18 cellular contexts compared by ENCODE assay signal in the genomic region with DNA sequence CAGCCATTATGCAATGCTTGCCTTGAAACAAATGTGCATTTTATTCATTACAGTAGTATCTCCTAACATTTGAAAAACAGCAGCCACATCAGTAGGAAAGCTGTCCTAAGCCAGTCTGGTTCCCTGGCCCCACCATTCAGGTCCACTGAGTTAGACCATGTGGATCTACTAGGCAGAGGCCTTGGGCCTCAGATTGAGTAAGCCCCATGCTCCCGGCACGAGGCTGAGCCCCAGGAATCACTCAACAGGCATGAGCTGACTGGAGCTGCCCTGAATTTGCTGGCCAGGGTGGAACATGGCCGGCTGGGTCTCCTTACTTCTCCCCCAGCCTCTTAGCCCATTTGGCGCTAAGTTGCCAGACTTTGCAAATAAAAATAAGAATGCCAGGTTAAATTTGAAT.
"Had no signal": no experiment of that assay in that cellular context is flagged by ENCODE, and none has a peak within 500 bp of the region (broad histone marks: within the 10 kb centered on the region; RNA-seq: fewer than 3 reads in every experiment).

No MANE protein-coding gene starts in this region.

- H3K27me3 Mint-ChIP-seq: activated CD4-positive, alpha-beta T cell treated with anti-CD3 and anti-CD28 coated beads for 36 hours; activated CD8-positive, alpha-beta T cell treated with anti-CD3 and anti-CD28 coated beads for 36 hours; naive B cell had no signal

- ATAC-seq: activated CD4-positive, alpha-beta T cell treated with anti-CD3 and anti-CD28 coated beads for 36 hours; activated CD8-positive, alpha-beta T cell treated with anti-CD3 and anti-CD28 coated beads for 36 hours; activated T-cell treated with anti-CD3 and anti-CD28 coated beads, Interleukin-2, amount 50 U/mL, for 4 hours; left lobe of liver; pancreas; stimulated activated naive CD8-positive, alpha-beta T cell treated with anti-CD3 and anti-CD28 coated beads, Interleukin-15, Interleukin-2, amounts not matched to agents 100 U/mL and 50 U/mL, for 24 hours; WTC11 had no signal

- H3K9me3 ChIP-seq: neutrophil, pancreas, uterus had no signal

- H3K4me3 Mint-ChIP-seq: activated CD4-positive, alpha-beta T cell treated with anti-CD3 and anti-CD28 coated beads for 36 hours; activated CD8-positive, alpha-beta T cell treated with anti-CD3 and anti-CD28 coated beads for 36 hours; activated naive CD4-positive, alpha-beta T cell treated with anti-CD3 and anti-CD28 coated beads, Interleukin-2, amount 10 ng/mL, durations not matched to agents 7 days and 5 days; activated T-cell treated with anti-CD3 and anti-CD28 coated beads, Interleukin-2, amount 50 U/mL, for 4 hours; T-helper 2 cell treated with Interferon-gamma antibody and Interleukin-4, amounts not matched to agents 5 μg/mL and 100 μg/mL, for 36 hours; WTC11 had no signal

- H3K36me3 ChIP-seq: breast epithelium, neutrophil, pancreas, tibial nerve, uterus had no signal

- H3K27ac Mint-ChIP-seq: activated CD4-positive, alpha-beta T cell treated with anti-CD3 and anti-CD28 coated beads for 36 hours; activated CD8-positive, alpha-beta T cell treated with anti-CD3 and anti-CD28 coated beads for 36 hours; activated naive CD4-positive, alpha-beta T cell treated with anti-CD3 and anti-CD28 coated beads, Interleukin-2, amount 10 ng/mL, durations not matched to agents 7 days and 5 days; T-helper 2 cell treated with Interferon-gamma antibody and Interleukin-4, amounts not matched to agents 5 μg/mL and 100 μg/mL, for 36 hours; WTC11 had no signal

- H3K27me3 ChIP-seq: breast epithelium, neutrophil, pancreas, tibial nerve, uterus had no signal

- H3K4me3 ChIP-seq: breast epithelium, coronary artery, pancreas, tibial nerve, uterus had no signal

- H3K27ac ChIP-seq: coronary artery, neutrophil, pancreas, tibial nerve had no signal

- H3K4me1 ChIP-seq: pancreas, uterus had no signal

- DNase-seq: activated CD4-positive, alpha-beta T cell treated with anti-CD3 and anti-CD28 coated beads for 36 hours; activated CD8-positive, alpha-beta T cell treated with anti-CD3 and anti-CD28 coated beads for 36 hours; activated naive CD4-positive, alpha-beta T cell treated with anti-CD3 and anti-CD28 coated beads, Interleukin-2, amount 10 ng/mL, durations not matched to agents 7 days and 5 days; activated T-cell treated with anti-CD3 and anti-CD28 coated beads, Interleukin-2, amount 50 U/mL, for 4 hours; mammary epithelial cell; naive B cell; pancreas; stimulated activated CD4-positive, alpha-beta T cell treated with anti-CD3 and anti-CD28 coated beads, Interleukin-12 subunit alpha, Interleukin-12 subunit beta, amount 100 ng/mL, for 4 hours; stimulated activated CD4-positive, alpha-beta T cell treated with anti-CD3 and anti-CD28 coated beads, Interleukin-1b, Interleukin-23, amount 100 ng/mL, for 48 hours; stimulated activated naive CD8-positive, alpha-beta T cell treated with anti-CD3 and anti-CD28 coated beads, Interleukin-15, Interleukin-2, amounts not matched to agents 100 U/mL and 50 U/mL, for 24 hours; uterus had no signal
